Comparison of ENCODE assay signal across 10 cellular contexts in genomic region chr6:106560966-106561740, GRCh38.
DNase-seq lines count a peak whose midpoint lies in the region; ATAC-seq, FAIRE-seq and TF ChIP-seq lines count a peak whose summit lies in the region.
"Had no signal": no experiment of that assay in that cellular context is flagged by ENCODE, and none has a peak within 500 bp of the region (broad histone marks: within the 10 kb centered on the region; RNA-seq: fewer than 3 reads in every experiment).

No MANE protein-coding gene starts in this region.

- H3K36me3 Mint-ChIP-seq in activated naive CD4-positive, alpha-beta T cell treated with anti-CD3 and anti-CD28 coated beads for 36 hours (ENCODE audit: low read depth), result peaks cover 9% of the 10 kb centered on the region
- peaks cover 46% of the 10 kb centered on the region for H3K36me3 Mint-ChIP-seq in activated naive CD4-positive, alpha-beta T cell treated with anti-CD3 and anti-CD28 coated beads, Interleukin-2, amount 10 ng/mL, durations not matched to agents 7 days and 5 days
- H3K36me3 Mint-ChIP-seq in T-helper 17 cell (ENCODE audit: low read depth), result peaks cover 4% of the 10 kb centered on the region

- H3K4me3 ChIP-seq in fibroblast of mammary gland (ENCODE audit: control insufficient read depth, low read depth, low read length) (no peak overlapping the region), urinary bladder (ENCODE audit: low read depth, low read length) (no peak overlapping the region)

- H3K4me1 ChIP-seq in urinary bladder (ENCODE audit: insufficient read depth), result no peaks in the 10 kb centered on the region

- ATAC-seq in T-helper 17 cell (no peak), HG02623 (IDR thresholded peaks at IDR 0.05; ENCODE audit: unreplicated experiment) (no peak), GM18502 (IDR thresholded peaks at IDR 0.05; ENCODE audit: poor library complexity, unreplicated experiment) (no peak)

- no peaks in the 10 kb centered on the region for H3K9me3 ChIP-seq in T-helper 17 cell (ENCODE audit: control insufficient read depth, low read length, poor library complexity, severe bottlenecking)

- no peaks in the 10 kb centered on the region for H3K27me3 Mint-ChIP-seq in activated naive CD4-positive, alpha-beta T cell treated with anti-CD3 and anti-CD28 coated beads for 36 hours (ENCODE audit: low read depth)
- H3K27me3 Mint-ChIP-seq in activated naive CD4-positive, alpha-beta T cell treated with anti-CD3 and anti-CD28 coated beads, Interleukin-2, amount 10 ng/mL, durations not matched to agents 7 days and 5 days, result no peaks in the 10 kb centered on the region
- H3K27me3 Mint-ChIP-seq in T-helper 17 cell, result no peaks in the 10 kb centered on the region

- no peak overlapping the region for H3K4me3 Mint-ChIP-seq in activated naive CD4-positive, alpha-beta T cell treated with anti-CD3 and anti-CD28 coated beads for 36 hours
- no peak overlapping the region for H3K4me3 Mint-ChIP-seq in activated naive CD4-positive, alpha-beta T cell treated with anti-CD3 and anti-CD28 coated beads, Interleukin-2, amount 10 ng/mL, durations not matched to agents 7 days and 5 days
- H3K4me3 Mint-ChIP-seq in T-helper 17 cell, result no peak overlapping the region

- no peak for TF ChIP-seq CTCF in fibroblast of mammary gland (conservative IDR thresholded peaks at IDR 0.05; ENCODE audit: control insufficient read depth, insufficient read depth, low read depth, low read length)

- no peak for FAIRE-seq in H54 (lab: Jason Lieb, UNC)

- H3K36me3 ChIP-seq in urinary bladder (ENCODE audit: insufficient read depth), result no peaks in the 10 kb centered on the region

- no peak overlapping the region for H3K27ac Mint-ChIP-seq in activated naive CD4-positive, alpha-beta T cell treated with anti-CD3 and anti-CD28 coated beads for 36 hours
- H3K27ac Mint-ChIP-seq in activated naive CD4-positive, alpha-beta T cell treated with anti-CD3 and anti-CD28 coated beads, Interleukin-2, amount 10 ng/mL, durations not matched to agents 7 days and 5 days, result no peak overlapping the region
- H3K27ac Mint-ChIP-seq in T-helper 17 cell, result peak overlapping the region; percentile 78

- intact Hi-C loops in activated naive CD4-positive, alpha-beta T cell treated with anti-CD3 and anti-CD28 coated beads for 36 hours (cut with micrococcal nuclease), result no loop called here

- CTCF ChIA-PET in activated naive CD4-positive, alpha-beta T cell treated with anti-CD3 and anti-CD28 coated beads for 36 hours (lab: Charles Lee), result interaction anchor here (1.1 to 13.9 kb wide), 10 partner anchors 8 to 227 kb away, joined by 3 to 361 read pairs (median 6); no protein-coding TSS in a partner anchor
- CTCF ChIA-PET in activated naive CD4-positive, alpha-beta T cell treated with anti-CD3 and anti-CD28 coated beads, Interleukin-2, amount 10 ng/mL, durations not matched to agents 7 days and 5 days (lab: Charles Lee), result interaction anchor here (0.6 to 8.0 kb wide), 5 partner anchors 27 to 161 kb away, joined by 3 to 157 read pairs (median 4); no protein-coding TSS in a partner anchor

- H3K9me3 Mint-ChIP-seq in activated naive CD4-positive, alpha-beta T cell treated with anti-CD3 and anti-CD28 coated beads for 36 hours, result no peaks in the 10 kb centered on the region
- H3K9me3 Mint-ChIP-seq in activated naive CD4-positive, alpha-beta T cell treated with anti-CD3 and anti-CD28 coated beads, Interleukin-2, amount 10 ng/mL, durations not matched to agents 7 days and 5 days, result no peaks in the 10 kb centered on the region

- WGBS in urinary bladder, result 79% methylated on average over 7 of the region's 7 CpGs

- H3K27ac ChIP-seq in urinary bladder (ENCODE audit: low read depth), result peak overlapping the region; percentile 29
- H3K27ac ChIP-seq: C4-2B had no signal

- DNase-seq in activated naive CD4-positive, alpha-beta T cell treated with anti-CD3 and anti-CD28 coated beads for 36 hours, result peak; percentile 47
- no peak for DNase-seq in activated naive CD4-positive, alpha-beta T cell treated with anti-CD3 and anti-CD28 coated beads, Interleukin-2, amount 10 ng/mL, durations not matched to agents 7 days and 5 days
- DNase-seq in T-helper 17 cell (no peak), fibroblast of mammary gland (ENCODE audit: low read depth) (peak; percentile 90), H54 (ENCODE audit: insufficient read length, low spot score) (no peak)
- DNase-seq: aorta had no signal

- TF ChIP-seq POLR2A in H54 (IDR thresholded peaks at IDR 0.05; ENCODE audit: low read depth, low read length), result no peak

- peaks cover 10% of the 10 kb centered on the region for H3K4me1 Mint-ChIP-seq in activated naive CD4-positive, alpha-beta T cell treated with anti-CD3 and anti-CD28 coated beads for 36 hours (ENCODE audit: low read depth)
- peaks cover 5% of the 10 kb centered on the region for H3K4me1 Mint-ChIP-seq in activated naive CD4-positive, alpha-beta T cell treated with anti-CD3 and anti-CD28 coated beads, Interleukin-2, amount 10 ng/mL, durations not matched to agents 7 days and 5 days
- peaks cover 5% of the 10 kb centered on the region for H3K4me1 Mint-ChIP-seq in T-helper 17 cell

Comparison
In these comparisons a context has a peak if more than half of its experiments do, and no peak if none do; other contexts are left out.
1. DNase-seq: peak in activated naive CD4-positive, alpha-beta T cell treated with anti-CD3 and anti-CD28 coated beads for 36 hours (single experiment) and fibroblast of mammary gland (single experiment); none in activated naive CD4-positive, alpha-beta T cell treated with anti-CD3 and anti-CD28 coated beads, Interleukin-2, amount 10 ng/mL, durations not matched to agents 7 days and 5 days (single experiment), T-helper 17 cell (0 of 3) and H54 (single experiment).